19 cellular contexts compared by ENCODE assay signal in the genomic region with DNA sequence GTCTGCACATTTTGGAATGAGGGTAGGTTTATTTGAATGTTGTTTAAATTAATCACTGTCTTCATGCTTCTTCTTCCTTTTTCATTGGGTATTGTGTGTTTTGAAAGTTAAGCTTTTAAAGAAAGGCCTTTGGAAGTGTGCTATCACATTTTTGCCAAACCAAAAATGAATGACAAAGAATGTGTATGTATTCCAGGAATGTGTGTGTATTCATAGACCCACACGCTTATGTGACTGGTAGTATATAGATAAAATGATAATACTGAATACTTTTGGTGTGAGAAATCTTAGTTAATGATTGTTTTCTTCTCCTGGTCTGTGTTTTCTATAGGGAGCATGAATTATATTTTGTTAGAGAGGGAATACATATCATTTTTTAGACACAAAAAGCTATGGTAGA.
"Had no signal": no experiment of that assay in that cellular context is flagged by ENCODE, and none has a peak within 500 bp of the region (broad histone marks: within the 10 kb centered on the region; RNA-seq: fewer than 3 reads in every experiment).

No MANE protein-coding gene starts in this region.

- DNase-seq: activated CD4-positive, alpha-beta T cell treated with anti-CD3 and anti-CD28 coated beads, Interleukin-2, amount 50 U/mL, for 1 hour; activated naive CD4-positive, alpha-beta T cell treated with Interleukin-2 at 50 U/mL for 16 hours; cortex of kidney; effector memory CD4-positive, alpha-beta T cell; islet precursor cell; left ventricle myocardium superior; mesenchymal stem cell; naive thymus-derived CD8-positive, alpha-beta T cell; stimulated activated CD4-positive, alpha-beta T cell treated with anti-CD3 and anti-CD28 coated beads, Interleukin-4, amount 100 ng/mL, for 1 hour; stimulated activated naive B cell treated with anti-CD40 and anti-IgM and Interleukin-4, amounts not matched to agents 10 μg/mL and 1 μg/mL and 100 μg/mL, for 72 hours; T-cell; T-helper 9 cell; tibial artery; uterus had no signal

- H3K9me3 ChIP-seq: ascending aorta, gastroesophageal sphincter, neutrophil, tibial artery, uterus had no signal

- ATAC-seq: activated CD4-positive, CD25-positive, alpha-beta regulatory T cell treated with anti-CD3 and anti-CD28 coated beads, Interleukin-2, amount 50 U/mL, for 24 hours; activated T-helper 17 cell treated with anti-CD3 and anti-CD28 coated beads, Interleukin-2, amount 50 U/mL, for 72 hours; gastroesophageal sphincter; left ventricle myocardium superior; naive thymus-derived CD8-positive, alpha-beta T cell; stimulated activated naive B cell treated with anti-CD40 and anti-IgM and Interleukin-4, amounts not matched to agents 10 μg/mL and 1 μg/mL and 100 μg/mL, for 72 hours; T-cell had no signal

- H3K27me3 ChIP-seq: ascending aorta, gastroesophageal sphincter, neutrophil, tibial artery, uterus had no signal

- H3K4me3 ChIP-seq: ascending aorta, gastroesophageal sphincter, tibial artery, uterus had no signal

- H3K27ac ChIP-seq: ascending aorta, gastroesophageal sphincter, neutrophil, tibial artery, uterus had no signal

- H3K36me3 ChIP-seq: ascending aorta, gastroesophageal sphincter, neutrophil, tibial artery, uterus had no signal

- H3K4me1 ChIP-seq: ascending aorta, gastroesophageal sphincter, tibial artery, uterus had no signal
